In genomic region chr1:204983121-204983520, GRCh38 we compare ENCODE assay signal across 34 cellular contexts. TPM values are rescaled to one million over a fixed set of nuclear protein-coding genes. Genes with fewer than 3 reads are reported as not detected.
"Had no signal": no experiment of that assay in that cellular context is flagged by ENCODE, and none has a peak within 500 bp of the region (broad histone marks: within the 10 kb centered on the region; RNA-seq: fewer than 3 reads in every experiment).

No MANE protein-coding gene starts in this region.

- H2AFZ ChIP-seq: parathyroid adenoma had no signal

- H3K9ac ChIP-seq: parathyroid adenoma had no signal

- H3K4me1 Mint-ChIP-seq: central memory CD8-positive, alpha-beta T cell; immature natural killer cell; mesothelial cell of epicardium had no signal

- H3K4me1 ChIP-seq: breast epithelium, gastrocnemius medialis, parathyroid adenoma, psoas muscle, uterus had no signal

- H3K9me3 Mint-ChIP-seq: activated CD4-positive, alpha-beta memory T cell treated with anti-CD3 and anti-CD28 coated beads, Interleukin-2, amount 10 ng/mL, durations not matched to agents 7 days and 5 days; activated CD4-positive, alpha-beta T cell treated with anti-CD3 and anti-CD28 coated beads, Interleukin-2, amount 10 ng/mL, durations not matched to agents 7 days and 5 days; activated naive CD4-positive, alpha-beta T cell treated with anti-CD3 and anti-CD28 coated beads, Interleukin-2, amount 50 U/mL, for 72 hours; activated T-cell treated with anti-CD3 and anti-CD28 coated beads, Interleukin-2, amount 50 U/mL, for 4 hours; activated T-helper 17 cell treated with anti-CD3 and anti-CD28 coated beads, Interleukin-2, amount 50 U/mL, for 72 hours; central memory CD8-positive, alpha-beta T cell; immature natural killer cell; mesothelial cell of epicardium; naive B cell; nephron progenitor cell; stimulated activated memory B cell treated with anti-CD40 and anti-IgM and Interleukin-4, amounts not matched to agents 10 μg/mL and 1 μg/mL and 100 μg/mL, for 72 hours; stimulated activated naive CD8-positive, alpha-beta T cell treated with anti-CD3 and anti-CD28 coated beads, Interleukin-15, amount 100 ng/mL, for 72 hours; T-cell; type B pancreatic cell had no signal

- H3K27me3 ChIP-seq: breast epithelium, gastrocnemius medialis, uterus had no signal

- DNase-seq: activated CD4-positive, alpha-beta memory T cell treated with anti-CD3 and anti-CD28 coated beads, Interleukin-2, amount 10 ng/mL, durations not matched to agents 7 days and 5 days; activated CD4-positive, alpha-beta T cell treated with anti-CD3 and anti-CD28 coated beads, Interleukin-2, amount 10 ng/mL, durations not matched to agents 7 days and 5 days; activated CD4-positive, CD25-positive, alpha-beta regulatory T cell treated with anti-CD3 and anti-CD28 coated beads, Interleukin-2, amount 50 U/mL, for 72 hours; activated CD8-positive, alpha-beta memory T cell treated with anti-CD3 and anti-CD28 coated beads, Interleukin-2, amount 50 U/mL, for 48 hours; activated gamma-delta T cell treated with Interleukin-2 at 50 U/mL for 16 hours; activated T-cell treated with anti-CD3 and anti-CD28 coated beads, Interleukin-2, amount 50 U/mL, for 4 hours; effector memory CD4-positive, alpha-beta T cell; gastrocnemius medialis; hippocampal formation; immature natural killer cell; kidney; left colon; naive B cell; nephron progenitor cell; nucleus accumbens; psoas muscle; stimulated activated CD4-positive, alpha-beta T cell treated with anti-CD3 and anti-CD28 coated beads, Interleukin-1b, Interleukin-23, amount 100 ng/mL, for 48 hours; stimulated activated CD4-positive, alpha-beta T cell treated with anti-CD3 and anti-CD28 coated beads, Interleukin-4, amount 100 ng/mL, for 4 hours; stimulated activated CD8-positive, alpha-beta memory T cell treated with anti-CD3 and anti-CD28 coated beads, Interleukin-4, amount 100 ng/mL, for 48 hours; stimulated activated naive CD8-positive, alpha-beta T cell treated with anti-CD3 and anti-CD28 coated beads, Interleukin-15, amount 100 ng/mL, for 72 hours; substantia nigra; T-cell; uterus had no signal

- H3K4me3 Mint-ChIP-seq: activated CD4-positive, alpha-beta memory T cell treated with anti-CD3 and anti-CD28 coated beads, Interleukin-2, amount 10 ng/mL, durations not matched to agents 7 days and 5 days; activated CD4-positive, alpha-beta T cell treated with anti-CD3 and anti-CD28 coated beads, Interleukin-2, amount 10 ng/mL, durations not matched to agents 7 days and 5 days; activated T-cell treated with anti-CD3 and anti-CD28 coated beads, Interleukin-2, amount 50 U/mL, for 4 hours; activated T-helper 17 cell treated with anti-CD3 and anti-CD28 coated beads, Interleukin-2, amount 50 U/mL, for 72 hours; central memory CD8-positive, alpha-beta T cell; immature natural killer cell; mesothelial cell of epicardium; nephron progenitor cell; stimulated activated memory B cell treated with anti-CD40 and anti-IgM and Interleukin-4, amounts not matched to agents 10 μg/mL and 1 μg/mL and 100 μg/mL, for 72 hours; stimulated activated naive CD8-positive, alpha-beta T cell treated with anti-CD3 and anti-CD28 coated beads, Interleukin-15, amount 100 ng/mL, for 72 hours; T-cell; type B pancreatic cell had no signal

- H3K4me2 ChIP-seq: smooth muscle cell had no signal

- H3K9me3 ChIP-seq: breast epithelium, gastrocnemius medialis, psoas muscle, uterus had no signal

- H3K79me2 ChIP-seq: parathyroid adenoma had no signal

- ATAC-seq: activated naive CD4-positive, alpha-beta T cell treated with anti-CD3 and anti-CD28 coated beads, Interleukin-2, amount 50 U/mL, for 72 hours; activated T-cell treated with anti-CD3 and anti-CD28 coated beads, Interleukin-2, amount 50 U/mL, for 4 hours; activated T-helper 17 cell treated with anti-CD3 and anti-CD28 coated beads, Interleukin-2, amount 50 U/mL, for 72 hours; gastrocnemius medialis; left colon; psoas muscle; stimulated activated memory B cell treated with anti-CD40 and anti-IgM and Interleukin-4, amounts not matched to agents 10 μg/mL and 1 μg/mL and 100 μg/mL, for 72 hours; stimulated activated naive CD8-positive, alpha-beta T cell treated with anti-CD3 and anti-CD28 coated beads, Interleukin-15, amount 100 ng/mL, for 72 hours; T-cell had no signal

- H3K27ac Mint-ChIP-seq: activated CD4-positive, alpha-beta memory T cell treated with anti-CD3 and anti-CD28 coated beads, Interleukin-2, amount 10 ng/mL, durations not matched to agents 7 days and 5 days; activated CD4-positive, alpha-beta T cell treated with anti-CD3 and anti-CD28 coated beads, Interleukin-2, amount 10 ng/mL, durations not matched to agents 7 days and 5 days; activated T-helper 17 cell treated with anti-CD3 and anti-CD28 coated beads, Interleukin-2, amount 50 U/mL, for 72 hours; immature natural killer cell; mesothelial cell of epicardium; naive B cell; nephron progenitor cell; stimulated activated memory B cell treated with anti-CD40 and anti-IgM and Interleukin-4, amounts not matched to agents 10 μg/mL and 1 μg/mL and 100 μg/mL, for 72 hours; T-cell; type B pancreatic cell had no signal

- H3K4me3 ChIP-seq: breast epithelium, gastrocnemius medialis, psoas muscle, smooth muscle cell, uterus had no signal

- H3K27ac ChIP-seq: breast epithelium, gastrocnemius medialis, parathyroid adenoma, psoas muscle, uterus had no signal

RNA-seq across cellular contexts. Expression of gene CNTN2, which starts 59.9 kb away (rescaled TPM):
- total RNA-seq: activated CD4-positive, alpha-beta memory T cell treated with anti-CD3 and anti-CD28 coated beads, Interleukin-2, amount 10 ng/mL, durations not matched to agents 7 days and 5 days; activated CD4-positive, alpha-beta T cell treated with anti-CD3 and anti-CD28 coated beads, Interleukin-2, amount 10 ng/mL, durations not matched to agents 7 days and 5 days; activated naive CD4-positive, alpha-beta T cell treated with anti-CD3 and anti-CD28 coated beads, Interleukin-2, amount 50 U/mL, for 72 hours; activated T-cell treated with anti-CD3 and anti-CD28 coated beads, Interleukin-2, amount 50 U/mL, for 4 hours; activated T-helper 17 cell treated with anti-CD3 and anti-CD28 coated beads, Interleukin-2, amount 50 U/mL, for 72 hours; breast epithelium; dermis microvascular lymphatic vessel endothelial cell; gastrocnemius medialis; smooth muscle cell; T-cell; T-helper 2 cell treated with Interferon-gamma antibody and Interleukin-4, amounts not matched to agents 100 ng/mL and 5 ng/mL, for 36 hours had no signal
- polyA plus RNA-seq: immature natural killer cell, smooth muscle cell had no signal
